Comparison of ENCODE assay signal across 20 cellular contexts in genomic region chr3:43013743-43014155, GRCh38. TPM values are rescaled to one million over a fixed set of nuclear protein-coding genes. Genes with fewer than 3 reads are reported as not detected.
A peak's percentile ranks its signal among the peaks of the same experiment; 100 is the strongest.
DNase-seq lines count a peak whose midpoint lies in the region; ATAC-seq and TF ChIP-seq lines count a peak whose summit lies in the region.
"Had no signal": no experiment of that assay in that cellular context is flagged by ENCODE, and none has a peak within 500 bp of the region (broad histone marks: within the 10 kb centered on the region; RNA-seq: fewer than 3 reads in every experiment).

No MANE protein-coding gene starts in this region.

- peak overlapping the region in 3 of 11 experiments; percentile 10 to 37 (median 27); a peak in 3 of 22 replicates for H3K9ac ChIP-seq in BLaER1 treated with 17β-estradiol and CSF1 and Interleukin-3, amounts not matched to agents 10 nM and 100 nM

- POLR2A ChIA-PET in CD4-positive, alpha-beta T cell (lab: Charles Lee): no interaction called here
- POLR2A ChIA-PET in naive thymus-derived CD4-positive, alpha-beta T cell (lab: Charles Lee): interaction anchor here (1.3 kb wide), 1 partner anchor 10 kb away, joined by 7 read pairs; no protein-coding TSS in a partner anchor

- ATAC-seq in CD4-positive, alpha-beta T cell (ENCODE audit: poor library complexity): peak; percentile 32
- peak; percentile 39 for ATAC-seq in naive thymus-derived CD4-positive, alpha-beta T cell
- ATAC-seq in HG03135 (IDR thresholded peaks at IDR 0.05; ENCODE audit: unreplicated experiment) (no peak), GM21390 (IDR thresholded peaks at IDR 0.05; ENCODE audit: unreplicated experiment) (no peak)
- ATAC-seq: left ventricle myocardium superior had no signal

- H3K4me1 ChIP-seq in BLaER1 treated with 17β-estradiol and CSF1 and Interleukin-3, amounts not matched to agents 10 nM and 100 nM: peaks cover 0 to 40% (median 21%) of the 10 kb centered on the region in 10 experiments; a peak in 14 of 20 replicates
- H3K4me1 ChIP-seq in naive thymus-derived CD4-positive, alpha-beta T cell (ENCODE audit: control insufficient read depth in 2 of 2, insufficient read depth in 2 of 2, low read length in 2 of 2): peaks cover 5 to 35% of the 10 kb centered on the region in 2 donors

- H4K20me1 ChIP-seq in BLaER1 treated with 17β-estradiol and CSF1 and Interleukin-3, amounts not matched to agents 10 nM and 100 nM: no peaks in the 10 kb centered on the region

- CTCF ChIA-PET in CD4-positive, alpha-beta T cell (lab: Charles Lee): no interaction called here
- CTCF ChIA-PET in naive thymus-derived CD4-positive, alpha-beta T cell (lab: Charles Lee): no interaction called here
- CTCF ChIA-PET in Calu3 (lab: Charles Lee): no interaction called here

- H3K36me3 Mint-ChIP-seq in CD4-positive, alpha-beta T cell (ENCODE audit: low read depth): no peaks in the 10 kb centered on the region
- H3K36me3 Mint-ChIP-seq in naive thymus-derived CD4-positive, alpha-beta T cell: peaks cover 0 to 6% (median 0%) of the 10 kb centered on the region in 5 donors
- no peaks in the 10 kb centered on the region for H3K36me3 Mint-ChIP-seq in Calu3 (ENCODE audit: insufficient read depth, unreplicated experiment)

- no peaks in the 10 kb centered on the region for H3K27me3 ChIP-seq in BLaER1 treated with 17β-estradiol and CSF1 and Interleukin-3, amounts not matched to agents 10 nM and 100 nM
- H3K27me3 ChIP-seq in CD4-positive, alpha-beta T cell (ENCODE audit: control insufficient read depth, insufficient read depth, low read length): no peaks in the 10 kb centered on the region
- no peaks in the 10 kb centered on the region for H3K27me3 ChIP-seq in naive thymus-derived CD4-positive, alpha-beta T cell (ENCODE audit: control insufficient read depth in 2 of 2, insufficient read depth in 2 of 2, low read length in 2 of 2)

- DNase-seq in CD4-positive, alpha-beta T cell: peak in 1 of 10 experiments; percentile 22
- DNase-seq in RKO (ENCODE audit: low spot score) (peak; percentile 42), Calu3 (no peak)
- DNase-seq in naive thymus-derived CD4-positive, alpha-beta T cell: peak in 6 of 9 donors; percentile 36 to 77 (median 64)
- DNase-seq: activated CD8-positive, alpha-beta memory T cell treated with anti-CD3 and anti-CD28 coated beads for 24 hours; activated effector memory CD4-positive, alpha-beta T cell treated with Interleukin-2 at 50 U/mL for 16 hours; AML-193; aorta; left ventricle myocardium superior; NCI-H1436 treated with DMSO at 0.1 percent for 48 hours; NCI-H2227 treated with DMSO at 0.1 percent for 48 hours; posterior cingulate gyrus; stimulated activated CD4-positive, alpha-beta T cell treated with anti-CD3 and anti-CD28 coated beads, Interleukin-4, amount 100 ng/mL, for 1 hour had no signal

- H3K4me3 ChIP-seq in BLaER1 treated with 17β-estradiol and CSF1 and Interleukin-3, amounts not matched to agents 10 nM and 100 nM: peak overlapping the region in 8 of 10 experiments; percentile 3 to 54 (median 35); a peak in 9 of 20 replicates
- no peak overlapping the region for H3K4me3 ChIP-seq in naive thymus-derived CD4-positive, alpha-beta T cell (ENCODE audit: low read length)
- H3K4me3 ChIP-seq: skin epidermis had no signal

- no peaks in the 10 kb centered on the region for H3K4me1 Mint-ChIP-seq in CD4-positive, alpha-beta T cell (ENCODE audit: low read depth)
- peaks cover 0 to 15% (median 3%) of the 10 kb centered on the region in 7 donors for H3K4me1 Mint-ChIP-seq in naive thymus-derived CD4-positive, alpha-beta T cell
- no peaks in the 10 kb centered on the region for H3K4me1 Mint-ChIP-seq in Calu3 (ENCODE audit: low read depth, unreplicated experiment)

- H3K27me3 Mint-ChIP-seq in CD4-positive, alpha-beta T cell: no peaks in the 10 kb centered on the region
- no peaks in the 10 kb centered on the region for H3K27me3 Mint-ChIP-seq in naive thymus-derived CD4-positive, alpha-beta T cell
- H3K27me3 Mint-ChIP-seq in Calu3 (ENCODE audit: unreplicated experiment): no peaks in the 10 kb centered on the region

- intact Hi-C loops in CD4-positive, alpha-beta T cell (cut with DNase I, micrococcal nuclease): loop anchor here in 1 of 2 experiments (10.0 kb wide), 1 partner anchor 371 kb away; no protein-coding TSS in a partner anchor
- intact Hi-C loops in naive thymus-derived CD4-positive, alpha-beta T cell (cut with micrococcal nuclease): no loop called here
- intact Hi-C loops in Calu3 (cut with micrococcal nuclease; ENCODE audit: unreplicated experiment): no loop called here

- no peaks in the 10 kb centered on the region for H3K9me3 Mint-ChIP-seq in CD4-positive, alpha-beta T cell
- peaks cover 0 to 5% (median 0%) of the 10 kb centered on the region in 11 donors for H3K9me3 Mint-ChIP-seq in naive thymus-derived CD4-positive, alpha-beta T cell
- no peaks in the 10 kb centered on the region for H3K9me3 Mint-ChIP-seq in Calu3 (ENCODE audit: low read depth, unreplicated experiment)

- H3K27ac ChIP-seq in BLaER1 treated with 17β-estradiol and CSF1 and Interleukin-3, amounts not matched to agents 10 nM and 100 nM: peak overlapping the region in 10 of 11 experiments; percentile 45 to 87 (median 74); a peak in 21 of 22 replicates
- H3K27ac ChIP-seq in CD4-positive, alpha-beta T cell (ENCODE audit: low read depth, low read length): peak overlapping the region; percentile 34
- peak overlapping the region; percentile 58 for H3K27ac ChIP-seq in naive thymus-derived CD4-positive, alpha-beta T cell (ENCODE audit: low read depth, low read length)

- H3K27ac Mint-ChIP-seq in CD4-positive, alpha-beta T cell: no peak overlapping the region
- no peak overlapping the region for H3K27ac Mint-ChIP-seq in naive thymus-derived CD4-positive, alpha-beta T cell
- H3K27ac Mint-ChIP-seq in Calu3 (ENCODE audit: unreplicated experiment): no peak overlapping the region

- no peak for TF ChIP-seq CTCF in CD4-positive, alpha-beta T cell (IDR thresholded peaks at IDR 0.05)
- TF ChIP-seq CTCF in Calu3 (IDR thresholded peaks at IDR 0.05; ENCODE audit: unreplicated experiment): no peak

- H3K9me3 ChIP-seq in BLaER1 treated with 17β-estradiol and CSF1 and Interleukin-3, amounts not matched to agents 10 nM and 100 nM (replicated peaks in 1 of 11): peaks cover 62 to 84% (median 70%) of the 10 kb centered on the region in 11 experiments
- H3K9me3 ChIP-seq in CD4-positive, alpha-beta T cell (ENCODE audit: control insufficient read depth, low read length): peaks cover 51% of the 10 kb centered on the region
- peaks cover 39 to 61% (median 54%) of the 10 kb centered on the region in 3 experiments for H3K9me3 ChIP-seq in naive thymus-derived CD4-positive, alpha-beta T cell (ENCODE audit: control insufficient read depth in 2 of 3, low read length in 3 of 3)

- no peaks in the 10 kb centered on the region for H3K36me3 ChIP-seq in BLaER1 treated with 17β-estradiol and CSF1 and Interleukin-3, amounts not matched to agents 10 nM and 100 nM
- no peaks in the 10 kb centered on the region for H3K36me3 ChIP-seq in naive thymus-derived CD4-positive, alpha-beta T cell (ENCODE audit: control insufficient read depth in 2 of 3, insufficient read depth in 3 of 3, low read length in 3 of 3)

- no TSS peak for BruUV-seq in Calu3 (replicated peaks; lab: Mats Ljungman, UMichigan)

- H3K4me2 ChIP-seq in BLaER1 treated with 17β-estradiol and CSF1 and Interleukin-3, amounts not matched to agents 10 nM and 100 nM: peak overlapping the region in 2 of 11 experiments; percentile 0 to 16; a peak in 1 of 22 replicates

- no peak overlapping the region for H3K4me3 Mint-ChIP-seq in CD4-positive, alpha-beta T cell
- H3K4me3 Mint-ChIP-seq in naive thymus-derived CD4-positive, alpha-beta T cell: no peak overlapping the region
- H3K4me3 Mint-ChIP-seq in Calu3 (ENCODE audit: low read depth, unreplicated experiment): no peak overlapping the region

RNA-seq across cellular contexts. Expression of gene GASK1A, which starts 34.6 kb away (rescaled TPM):
- under 1 TPM in 1 of 2 experiments, not detected in 1; 0.28 TPM for total RNA-seq in CD4-positive, alpha-beta T cell
- total RNA-seq in naive thymus-derived CD4-positive, alpha-beta T cell: under 1 TPM in 2 of 5 experiments, not detected in 3; 0.20 to 0.24 TPM
- polyA plus RNA-seq in naive thymus-derived CD4-positive, alpha-beta T cell: under 1 TPM in 1 of 2 donors, not detected in 1; 0.21 TPM
- 1.6 and 2.3 TPM in 2 replicates for total RNA-seq in Calu3 (2022)
- total RNA-seq: glomerular endothelial cell, HT1080, RPMI7951 had no signal

Comparison
In these comparisons a context has a peak if more than half of its experiments do, and no peak if none do; other contexts are left out.
1. ATAC-seq: peak in CD4-positive, alpha-beta T cell (single experiment) and naive thymus-derived CD4-positive, alpha-beta T cell (single experiment); none in HG03135 (single experiment) and GM21390 (single experiment).
2. Peak in every context shown above with its lines, with median percentiles within 50 percentile points of each other: H3K27ac ChIP-seq.